In genomic region chr11:102807921-102808320, GRCh38 we compare ENCODE assay signal across 8 cellular contexts. TPM values are rescaled to one million over a fixed set of nuclear protein-coding genes. Genes with fewer than 3 reads are reported as not detected.
DNase-seq lines count a peak whose midpoint lies in the region; ATAC-seq and TF ChIP-seq lines count a peak whose summit lies in the region.

No MANE protein-coding gene starts in this region.

- H3K9ac ChIP-seq in Loucy (ENCODE audit: low read depth, low read length, poor library complexity, severe bottlenecking) = no peak overlapping the region

- no peak overlapping the region for H2AFZ ChIP-seq in Loucy (ENCODE audit: low read length)

- H3K9me3 ChIP-seq in Loucy (ENCODE audit: insufficient read depth, low read depth, low read length) = no peaks in the 10 kb centered on the region
- no peaks in the 10 kb centered on the region for H3K9me3 ChIP-seq in heart left ventricle

- intact Hi-C loops in heart left ventricle (cut with DNase I) = no loop called here

- peak; percentile 77 for ATAC-seq in GM18867 (IDR thresholded peaks at IDR 0.05; ENCODE audit: unreplicated experiment)
- no peak for ATAC-seq in heart left ventricle

- no peaks in the 10 kb centered on the region for H3K79me2 ChIP-seq in Loucy (ENCODE audit: insufficient read depth, low read length)

- H3K4me2 ChIP-seq in Loucy (ENCODE audit: low read depth, low read length, poor library complexity, severe bottlenecking) = no peak overlapping the region

- 53 to 82% (median 66%) methylated on average over 10 to 19 of the region's 19 CpGs for WGBS in heart left ventricle, 4 donors

- peak; percentile 12 for DNase-seq in 8988T
- DNase-seq in fibroblast of the conjunctiva (ENCODE audit: low read depth) = peak; percentile 2
- no peak for DNase-seq in epidermal melanocyte (ENCODE audit: insufficient read length, low spot score)
- DNase-seq in HuH-7.5 (ENCODE audit: low spot score) = no peak
- no peak for DNase-seq in putamen (ENCODE audit: low spot score)
- no peak for DNase-seq in heart left ventricle

- H4K20me1 ChIP-seq in Loucy (ENCODE audit: insufficient read depth, low read length, poor library complexity, severe bottlenecking) = no peaks in the 10 kb centered on the region

- H3F3A ChIP-seq in Loucy (ENCODE audit: low read depth) = no peaks in the 10 kb centered on the region

- H3K4me3 ChIP-seq in Loucy (ENCODE audit: low read length, poor library complexity, severe bottlenecking) (no peak overlapping the region), heart left ventricle (no peak overlapping the region)

- TF ChIP-seq CTCF in Loucy (conservative IDR thresholded peaks at IDR 0.05; ENCODE audit: low read length) (peak; percentile 40; the same call in 1 of the 2 replicates), heart left ventricle (IDR thresholded peaks at IDR 0.05) (no peak)

- H3K36me3 ChIP-seq in Loucy (ENCODE audit: insufficient read depth, low read length) (no peaks in the 10 kb centered on the region), heart left ventricle (no peaks in the 10 kb centered on the region)

- no peak for TF ChIP-seq POLR2A in heart left ventricle (IDR thresholded peaks at IDR 0.05)

- H3K27me3 ChIP-seq in Loucy (ENCODE audit: insufficient read depth, low read length, poor library complexity, severe bottlenecking) (no peaks in the 10 kb centered on the region), heart left ventricle (peaks cover 0 to 6% (median 0%) of the 10 kb centered on the region in 9 donors)

- no peaks in the 10 kb centered on the region for H3K4me1 ChIP-seq in Loucy (ENCODE audit: insufficient read depth, low read length, poor library complexity, severe bottlenecking)
- no peaks in the 10 kb centered on the region for H3K4me1 ChIP-seq in heart left ventricle

- H3K9me2 ChIP-seq in Loucy (replicated peaks; ENCODE audit: low read depth, low read length) = no peaks in the 10 kb centered on the region

- H3K27ac ChIP-seq in heart left ventricle = no peak overlapping the region

RNA-seq across cellular contexts. Expression of gene MMP1, which starts 10.0 kb away (rescaled TPM):
- 1 to 10 TPM in 1 of 9 donors, under 1 TPM in 3, not detected in 5; 0.14 to 2.5 (median 0.45) TPM for total RNA-seq in heart left ventricle
- under 1 TPM in 1 of 2 donors, not detected in 1; 0.46 TPM for polyA plus RNA-seq in heart left ventricle

RNA-seq across cellular contexts. Expression of gene MMP10, which starts 27.5 kb away (rescaled TPM):
- not detected for total RNA-seq in heart left ventricle
- polyA plus RNA-seq in heart left ventricle = not detected

RNA-seq across cellular contexts. Expression of gene MMP3, which starts 35.5 kb away (rescaled TPM):
- total RNA-seq in heart left ventricle = not detected
- not detected for polyA plus RNA-seq in heart left ventricle

Comparison
In these comparisons a context has a peak if more than half of its experiments do, and no peak if none do; other contexts are left out.
1. DNase-seq: peak in 8988T (single experiment) and fibroblast of the conjunctiva (single experiment); none in epidermal melanocyte (single experiment), HuH-7.5 (single experiment), putamen (single experiment) and heart left ventricle (0 of 5).